Comparison of ENCODE assay signal across 8 cellular contexts in genomic region chr14:22981090-22982012, GRCh38. TPM values are rescaled to one million over a fixed set of nuclear protein-coding genes. Genes with fewer than 3 reads are reported as not detected.
DNase-seq lines count a peak whose midpoint lies in the region; ATAC-seq, FAIRE-seq and TF ChIP-seq lines count a peak whose summit lies in the region.

No MANE protein-coding gene starts in this region.

- peak overlapping the region; percentile 95 for H2AFZ ChIP-seq in astrocyte (ENCODE audit: low read depth, low read length)
- H2AFZ ChIP-seq in keratinocyte (ENCODE audit: control insufficient read depth, low read length), result no peak overlapping the region

- peak overlapping the region; percentile 86 for H3K4me3 Mint-ChIP-seq in astrocyte (ENCODE audit: unreplicated experiment)

- peak overlapping the region; percentile 70 for H3K27ac Mint-ChIP-seq in astrocyte (ENCODE audit: unreplicated experiment)

- no peak for FAIRE-seq in astrocyte (lab: Jason Lieb, UNC)
- FAIRE-seq in keratinocyte (lab: Jason Lieb, UNC), result no peak
- no peak for FAIRE-seq in HTR-8/SVneo (lab: Jason Lieb, UNC)

- no peaks in the 10 kb centered on the region for H3K9me3 Mint-ChIP-seq in astrocyte (ENCODE audit: unreplicated experiment)

- H3K4me2 ChIP-seq in astrocyte (ENCODE audit: low read length) (peak overlapping the region; percentile 97), keratinocyte (ENCODE audit: control insufficient read depth, extremely low read depth, insufficient read depth, low read depth, low read length) (peak overlapping the region; percentile 31)

- peak; percentile 37 for DNase-seq in stimulated activated CD4-positive, alpha-beta T cell treated with anti-CD3 and anti-CD28 coated beads, Interleukin-15, amount 100 ng/mL, for 24 hours
- DNase-seq in stimulated activated CD4-positive, alpha-beta T cell treated with anti-CD3 and anti-CD28 coated beads, Interleukin-4, amount 100 ng/mL, for 24 hours, result no peak
- DNase-seq in astrocyte (ENCODE audit: low read depth), result no peak
- no peak for DNase-seq in keratinocyte (ENCODE audit: low read depth, low spot score)
- DNase-seq in stimulated activated CD8-positive, alpha-beta memory T cell treated with anti-CD3 and anti-CD28 coated beads, Interleukin-4, amount 100 ng/mL, for 48 hours, result peak; percentile 45
- no peak for DNase-seq in HTR-8/SVneo (ENCODE audit: insufficient read length, low spot score)
- DNase-seq in NK-92 (lab: John Stamatoyannopoulos, UW; ENCODE audit: unreplicated experiment), result no peak

- H3K4me3 ChIP-seq in astrocyte (ENCODE audit: insufficient read depth, low read depth, low read length), result peak overlapping the region; percentile 73
- H3K4me3 ChIP-seq in keratinocyte (ENCODE audit: control insufficient read depth in 2 of 3, extremely low read depth in 1 of 3, insufficient read depth in 2 of 3, low read depth in 1 of 3, low read length in 3 of 3), result peak overlapping the region; percentile 77 to 99 (median 80)

- TF ChIP-seq CTCF in astrocyte (IDR thresholded peaks at IDR 0.05; ENCODE audit: insufficient read depth, low read depth, low read length), result no peak
- TF ChIP-seq CTCF in keratinocyte (optimal IDR thresholded peaks at IDR 0.05 in 1 of 3, IDR thresholded peaks at IDR 0.05 in 1 of 3, conservative IDR thresholded peaks at IDR 0.05 in 1 of 3; ENCODE audit: extremely low read depth in 1 of 3, insufficient read depth in 2 of 3, low read length in 3 of 3), result no peak

- H3K9ac ChIP-seq in astrocyte (ENCODE audit: low read length), result peak overlapping the region; percentile 81
- H3K9ac ChIP-seq in keratinocyte (ENCODE audit: control insufficient read depth, extremely low read depth, insufficient read depth, low read length), result peak overlapping the region; percentile 92

- peaks cover 16% of the 10 kb centered on the region for H3K36me3 Mint-ChIP-seq in astrocyte (ENCODE audit: low read depth, unreplicated experiment)

- dilution Hi-C loops in keratinocyte (cut with MboI; ENCODE audit: extremely low pct_ligation_motif_present, low sequenced_read_pairs), result no loop called here

- peak overlapping the region; percentile 74 for H3K27ac ChIP-seq in astrocyte (ENCODE audit: low read depth, low read length)
- H3K27ac ChIP-seq in keratinocyte (ENCODE audit: control insufficient read depth, insufficient read depth, low read length), result peak overlapping the region; percentile 91

- H4K20me1 ChIP-seq in astrocyte (ENCODE audit: insufficient read depth, low read length) (peaks cover 37% of the 10 kb centered on the region), keratinocyte (ENCODE audit: control insufficient read depth, extremely low read depth, insufficient read depth, low read length) (no peaks in the 10 kb centered on the region)

- H3K27me3 ChIP-seq in astrocyte (ENCODE audit: insufficient read depth, low read length) (no peaks in the 10 kb centered on the region), keratinocyte (ENCODE audit: control insufficient read depth, extremely low read depth, insufficient read depth, low read length) (no peaks in the 10 kb centered on the region)

- H3K36me3 ChIP-seq in astrocyte (ENCODE audit: insufficient read depth, low read length) (peaks cover under 1% of the 10 kb centered on the region), keratinocyte (ENCODE audit: control insufficient read depth in 2 of 2, extremely low read depth in 1 of 2, insufficient read depth in 2 of 2, low read length in 2 of 2) (peaks cover 11 to 36% of the 10 kb centered on the region in 2 experiments)

- peaks cover 54% of the 10 kb centered on the region for H3K79me2 ChIP-seq in astrocyte (ENCODE audit: insufficient read depth, low read length)
- H3K79me2 ChIP-seq in keratinocyte (ENCODE audit: control insufficient read depth, insufficient read depth, low read length), result peaks cover 52% of the 10 kb centered on the region

- H3K27me3 Mint-ChIP-seq in astrocyte (ENCODE audit: low read depth, unreplicated experiment), result no peaks in the 10 kb centered on the region

- peaks cover 37% of the 10 kb centered on the region for H3K4me1 Mint-ChIP-seq in astrocyte (ENCODE audit: low read depth, unreplicated experiment)

- H3K9me3 ChIP-seq in astrocyte (ENCODE audit: insufficient read depth, low read depth, low read length), result no peaks in the 10 kb centered on the region
- no peaks in the 10 kb centered on the region for H3K9me3 ChIP-seq in keratinocyte (ENCODE audit: control insufficient read depth, low read depth, low read length)

- H3K4me1 ChIP-seq in astrocyte (ENCODE audit: insufficient read depth, low read length), result peaks cover 46% of the 10 kb centered on the region
- H3K4me1 ChIP-seq in keratinocyte (ENCODE audit: control insufficient read depth, extremely low read depth, insufficient read depth, low read length), result peaks cover 31% of the 10 kb centered on the region

- H3K9me1 ChIP-seq in keratinocyte (ENCODE audit: control insufficient read depth, extremely low read depth, insufficient read depth, low read length), result no peaks in the 10 kb centered on the region

- ATAC-seq in HG03460 (IDR thresholded peaks at IDR 0.05; ENCODE audit: unreplicated experiment), result no peak

RNA-seq across cellular contexts. Expression of gene AJUBA, which starts 1.0 kb away (rescaled TPM):
- 117 and 146 TPM in 2 replicates for total RNA-seq in astrocyte
- polyA plus RNA-seq in keratinocyte, result 128 to 206 TPM (median 157 TPM) in 3 replicates
- 22.0 TPM for polyA plus RNA-seq in keratinocyte (2011; ENCODE audit: low read depth)
- polyA plus RNA-seq in keratinocyte (2011; cell fraction: cytosol; rRNA removed), result 81.7 and 183 TPM in 2 replicates
- 187 and 224 TPM in 2 replicates for polyA plus RNA-seq in keratinocyte (2011; cell fraction: nucleus; rRNA removed)
- polyA plus RNA-seq in keratinocyte (2012; ENCODE audit: low replicate concordance), result 93.6 and 129 TPM in 2 replicates
- 310 to 512 TPM (median 327 TPM) in 3 replicates for polyA minus RNA-seq in keratinocyte
- polyA minus RNA-seq in keratinocyte (2011; cell fraction: cytosol; rRNA and poly(A)+ RNA removed), result 141 TPM
- 116 and 187 TPM in 2 replicates for polyA minus RNA-seq in keratinocyte (2011; cell fraction: nucleus; rRNA and poly(A)+ RNA removed)

RNA-seq across cellular contexts. Expression of gene HAUS4, which starts 24.5 kb away (rescaled TPM):
- total RNA-seq in astrocyte, result 6.6 and 10.4 TPM in 2 replicates
- 16.6 to 25.5 TPM (median 23.6 TPM) in 3 replicates for polyA plus RNA-seq in keratinocyte
- 53.5 TPM for polyA plus RNA-seq in keratinocyte (2011; ENCODE audit: low read depth)
- 13.2 and 14.7 TPM in 2 replicates for polyA plus RNA-seq in keratinocyte (2011; cell fraction: cytosol; rRNA removed)
- polyA plus RNA-seq in keratinocyte (2011; cell fraction: nucleus; rRNA removed), result 14.5 and 18.2 TPM in 2 replicates
- 18.4 and 25.0 TPM in 2 replicates for polyA plus RNA-seq in keratinocyte (2012; ENCODE audit: low replicate concordance)
- polyA minus RNA-seq in keratinocyte, result 9.4 to 22.7 TPM (median 13.8 TPM) in 3 replicates
- polyA minus RNA-seq in keratinocyte (2011; cell fraction: cytosol; rRNA and poly(A)+ RNA removed), result 6.1 TPM
- 4.1 and 8.9 TPM in 2 replicates for polyA minus RNA-seq in keratinocyte (2011; cell fraction: nucleus; rRNA and poly(A)+ RNA removed)

RNA-seq across cellular contexts. Expression of gene C14orf93, which starts 28.6 kb away (rescaled TPM):
- 3.6 and 3.8 TPM in 2 replicates for total RNA-seq in astrocyte
- polyA plus RNA-seq in keratinocyte, result 6.4 to 8.5 TPM (median 7.7 TPM) in 3 replicates
- 2.1 TPM for polyA plus RNA-seq in keratinocyte (2011; ENCODE audit: low read depth)
- 5.7 and 7.2 TPM in 2 replicates for polyA plus RNA-seq in keratinocyte (2011; cell fraction: cytosol; rRNA removed)
- polyA plus RNA-seq in keratinocyte (2011; cell fraction: nucleus; rRNA removed), result 7.3 and 12.4 TPM in 2 replicates
- 4.2 and 6.3 TPM in 2 replicates for polyA plus RNA-seq in keratinocyte (2012; ENCODE audit: low replicate concordance)
- polyA minus RNA-seq in keratinocyte, result 4.7 to 15.0 TPM (median 14.0 TPM) in 3 replicates
- 2.7 TPM for polyA minus RNA-seq in keratinocyte (2011; cell fraction: cytosol; rRNA and poly(A)+ RNA removed)
- polyA minus RNA-seq in keratinocyte (2011; cell fraction: nucleus; rRNA and poly(A)+ RNA removed), result 1.9 and 2.9 TPM in 2 replicates

RNA-seq across cellular contexts. Expression of gene PRMT5, which starts 52.2 kb away (rescaled TPM):
- 84.2 and 91.6 TPM in 2 replicates for total RNA-seq in astrocyte
- 241 to 271 TPM (median 266 TPM) in 3 replicates for polyA plus RNA-seq in keratinocyte
- 72.9 TPM for polyA plus RNA-seq in keratinocyte (2011; ENCODE audit: low read depth)
- polyA plus RNA-seq in keratinocyte (2011; cell fraction: cytosol; rRNA removed), result 202 and 233 TPM in 2 replicates
- polyA plus RNA-seq in keratinocyte (2011; cell fraction: nucleus; rRNA removed), result 242 and 322 TPM in 2 replicates
- 114 and 250 TPM in 2 replicates for polyA plus RNA-seq in keratinocyte (2012; ENCODE audit: low replicate concordance)
- polyA minus RNA-seq in keratinocyte, result 276 to 326 TPM (median 308 TPM) in 3 replicates
- 151 TPM for polyA minus RNA-seq in keratinocyte (2011; cell fraction: cytosol; rRNA and poly(A)+ RNA removed)
- 80.1 and 161 TPM in 2 replicates for polyA minus RNA-seq in keratinocyte (2011; cell fraction: nucleus; rRNA and poly(A)+ RNA removed)

RNA-seq across cellular contexts. Expression of gene PSMB5, which starts 53.3 kb away (rescaled TPM):
- 232 and 239 TPM in 2 replicates for total RNA-seq in astrocyte
- polyA plus RNA-seq in keratinocyte, result 285 to 349 TPM (median 292 TPM) in 3 replicates
- 57.4 TPM for polyA plus RNA-seq in keratinocyte (2011; ENCODE audit: low read depth)
- 249 and 261 TPM in 2 replicates for polyA plus RNA-seq in keratinocyte (2011; cell fraction: cytosol; rRNA removed)
- 195 and 203 TPM in 2 replicates for polyA plus RNA-seq in keratinocyte (2011; cell fraction: nucleus; rRNA removed)
- polyA plus RNA-seq in keratinocyte (2012; ENCODE audit: low replicate concordance), result 178 and 212 TPM in 2 replicates
- polyA minus RNA-seq in keratinocyte, result 128 to 263 TPM (median 217 TPM) in 3 replicates
- polyA minus RNA-seq in keratinocyte (2011; cell fraction: cytosol; rRNA and poly(A)+ RNA removed), result 240 TPM
- 73.9 and 89.0 TPM in 2 replicates for polyA minus RNA-seq in keratinocyte (2011; cell fraction: nucleus; rRNA and poly(A)+ RNA removed)

Comparison
In these comparisons a context has a peak if more than half of its experiments do, and no peak if none do; other contexts are left out.
1. DNase-seq: peak in stimulated activated CD4-positive, alpha-beta T cell treated with anti-CD3 and anti-CD28 coated beads, Interleukin-15, amount 100 ng/mL, for 24 hours (single experiment) and stimulated activated CD8-positive, alpha-beta memory T cell treated with anti-CD3 and anti-CD28 coated beads, Interleukin-4, amount 100 ng/mL, for 48 hours (single experiment); none in stimulated activated CD4-positive, alpha-beta T cell treated with anti-CD3 and anti-CD28 coated beads, Interleukin-4, amount 100 ng/mL, for 24 hours (single experiment), astrocyte (single experiment), keratinocyte (single experiment), HTR-8/SVneo (single experiment) and NK-92 (single experiment).